In genomic region chr10:35854661-35855060, GRCh38 we compare ENCODE assay signal across 21 cellular contexts.
A peak's percentile ranks its signal among the peaks of the same experiment; 100 is the strongest.
DNase-seq lines count a peak whose midpoint lies in the region; ATAC-seq and TF ChIP-seq lines count a peak whose summit lies in the region.
"Had no signal": no experiment of that assay in that cellular context is flagged by ENCODE, and none has a peak within 500 bp of the region (broad histone marks: within the 10 kb centered on the region; RNA-seq: fewer than 3 reads in every experiment).

No MANE protein-coding gene starts in this region.

- H3K9ac ChIP-seq in IMR-90 (ENCODE audit: low read depth, low read length) (no peak overlapping the region), SK-N-SH (no peak overlapping the region), Karpas-422 (ENCODE audit: low read length) (no peak overlapping the region)
- H3K9ac ChIP-seq: BLaER1 treated with 17β-estradiol and CSF1 and Interleukin-3, amounts not matched to agents 10 nM and 100 nM had no signal

- no peaks in the 10 kb centered on the region for H3K36me3 ChIP-seq in IMR-90 (ENCODE audit: control insufficient read depth, insufficient read depth, low read length)
- no peaks in the 10 kb centered on the region for H3K36me3 ChIP-seq in SK-N-SH (replicated peaks in 1 of 2; ENCODE audit: control insufficient read depth in 1 of 2, insufficient read depth in 2 of 2, low read length in 1 of 2)
- no peaks in the 10 kb centered on the region for H3K36me3 ChIP-seq in Karpas-422 (ENCODE audit: insufficient read depth, low read length)
- H3K36me3 ChIP-seq: BLaER1 treated with 17β-estradiol and CSF1 and Interleukin-3, amounts not matched to agents 10 nM and 100 nM; SJCRH30 had no signal

- H4K20me1 ChIP-seq in IMR-90 (ENCODE audit: insufficient read depth, low read length) (no peaks in the 10 kb centered on the region), SK-N-SH (ENCODE audit: insufficient read depth) (no peaks in the 10 kb centered on the region), Karpas-422 (ENCODE audit: insufficient read depth, low read depth, low read length) (no peaks in the 10 kb centered on the region)
- H4K20me1 ChIP-seq: BLaER1 treated with 17β-estradiol and CSF1 and Interleukin-3, amounts not matched to agents 10 nM and 100 nM had no signal

- DNase-seq in DMS 273 (lab: John Stamatoyannopoulos, UW; ENCODE audit: unreplicated experiment), result peak; percentile 83
- DNase-seq in IMR-90, result peak; percentile 72
- no peak for DNase-seq in SK-N-SH
- peak; percentile 8 for DNase-seq in fibroblast of mammary gland (ENCODE audit: low read depth)
- no peak for DNase-seq in Karpas-422
- no peak for DNase-seq in cerebellar nuclear complex (lab: John Stamatoyannopoulos, UW)
- no peak for DNase-seq in occipital lobe (lab: John Stamatoyannopoulos, UW)
- DNase-seq: CD8-positive, alpha-beta T cell; EL; GF-D8; H9; HFFc6; MM.1S; NCI-H1048; NCI-H1436; NCI-H2029; NCI-H774; SJCRH30 had no signal

- POLR2A ChIA-PET in IMR-90 (lab: Charles Lee; ENCODE audit: unreplicated experiment) (no interaction called here), SK-N-SH (lab: Yijun Ruan, JAX) (no interaction called here)

- peak overlapping the region; percentile 74 for H2BK5ac ChIP-seq in IMR-90 (ENCODE audit: low read depth, low read length, poor library complexity, severe bottlenecking)

- H2BK15ac ChIP-seq in IMR-90 (ENCODE audit: low read depth, low read length), result no peak overlapping the region

- 0 out of 2 replicates have a peak overlapping the region, but pooled peaks have one; percentile 75 for H2BK20ac ChIP-seq in IMR-90 (ENCODE audit: low read depth, low read length)

- BruUV-seq in IMR-90 (replicated peaks; lab: Mats Ljungman, UMichigan), result no TSS peak

- H3K56ac ChIP-seq in IMR-90 (ENCODE audit: extremely low read depth, insufficient read depth, low read length), result 0 out of 2 replicates have a peak overlapping the region, but pooled peaks have one; percentile 19

- H3K79me2 ChIP-seq in SK-N-SH (ENCODE audit: insufficient read depth) (no peaks in the 10 kb centered on the region), Karpas-422 (ENCODE audit: low read length) (no peaks in the 10 kb centered on the region)

- 0 out of 2 replicates have a peak overlapping the region, but pooled peaks have one; percentile 42 for H2BK120ac ChIP-seq in IMR-90 (ENCODE audit: low read depth, low read length)

- peak overlapping the region; percentile 59; the same call in 1 of the 2 replicates for H3K23ac ChIP-seq in IMR-90 (ENCODE audit: low read depth, low read length)

- H3K9me1 ChIP-seq in IMR-90 (ENCODE audit: insufficient read depth, low read length), result no peaks in the 10 kb centered on the region

- no peak overlapping the region for H2AK5ac ChIP-seq in IMR-90 (ENCODE audit: low read depth, low read length)

- H3K79me1 ChIP-seq in IMR-90 (ENCODE audit: low read depth in 1 of 2, low read length in 2 of 2), result no peaks in the 10 kb centered on the region

- WGBS in IMR-90 (ENCODE audit: extremely low coverage in 2 of 2, insufficient read length in 1 of 2), 2 experiments, result no CpG with 5 or more reads among the region's 2 CpGs
- WGBS in SK-N-SH (ENCODE audit: low lambda C conversion rate), result 6% methylated on average over 2 of the region's 2 CpGs

- H2AFZ ChIP-seq in IMR-90 (replicated peaks; ENCODE audit: low read length, poor library complexity) (no peak overlapping the region), SK-N-SH (ENCODE audit: low read depth) (no peak overlapping the region), Karpas-422 (ENCODE audit: low read length) (no peak overlapping the region)

- CTCF ChIA-PET in IMR-90 (lab: Yijun Ruan, JAX) (no interaction called here), SK-N-SH (lab: Yijun Ruan, JAX) (interaction anchor here (0.7 kb wide), 1 partner anchor 66 kb away, joined by 3 read pairs; no protein-coding TSS in a partner anchor)

- intact Hi-C loops in IMR-90 (cut with micrococcal nuclease), result no loop called here

- TF ChIP-seq CTCF in IMR-90 (conservative IDR thresholded peaks at IDR 0.05; ENCODE audit: low read depth, low read length) (no peak), SK-N-SH (IDR thresholded peaks at IDR 0.05) (no peak), fibroblast of mammary gland (conservative IDR thresholded peaks at IDR 0.05; ENCODE audit: control insufficient read depth, insufficient read depth, low read depth, low read length) (no peak)

- dilution Hi-C loops in IMR-90 (cut with HindIII; ENCODE audit: low sequenced_read_pairs, unreplicated experiment), result no loop called here

- no peaks in the 10 kb centered on the region for H3K9me3 ChIP-seq in IMR-90 (ENCODE audit: control insufficient read depth, insufficient read depth, low read length)
- no peaks in the 10 kb centered on the region for H3K9me3 ChIP-seq in SK-N-SH
- H3K9me3 ChIP-seq in Karpas-422 (ENCODE audit: low read length), result peaks cover 3% of the 10 kb centered on the region
- H3K9me3 ChIP-seq: SJCRH30 had no signal

- H3K9me2 ChIP-seq in SK-N-SH (no peaks in the 10 kb centered on the region), Karpas-422 (replicated peaks; ENCODE audit: insufficient read depth, low read length) (0 out of 2 replicates have a peak, but pooled peaks cover 3% of the 10 kb centered on the region)

- no peaks in the 10 kb centered on the region for H3K27me3 ChIP-seq in IMR-90 (ENCODE audit: control insufficient read depth, insufficient read depth, low read length)
- no peaks in the 10 kb centered on the region for H3K27me3 ChIP-seq in SK-N-SH (ENCODE audit: insufficient read depth)
- H3K27me3 ChIP-seq in Karpas-422 (ENCODE audit: low read length), result no peaks in the 10 kb centered on the region
- H3K27me3 ChIP-seq: BLaER1 treated with 17β-estradiol and CSF1 and Interleukin-3, amounts not matched to agents 10 nM and 100 nM; SJCRH30 had no signal

- no peaks in the 10 kb centered on the region; the same call in 1 of the 2 replicates for H3K4me1 ChIP-seq in IMR-90 (ENCODE audit: control insufficient read depth, insufficient read depth, low read length)
- no peaks in the 10 kb centered on the region; a peak in 2 of 4 replicates for H3K4me1 ChIP-seq in SK-N-SH (ENCODE audit: control insufficient read depth in 1 of 2, insufficient read depth in 2 of 2, low read depth in 1 of 2, low read length in 1 of 2)
- no peaks in the 10 kb centered on the region for H3K4me1 ChIP-seq in Karpas-422 (ENCODE audit: low read length)
- H3K4me1 ChIP-seq: BLaER1 treated with 17β-estradiol and CSF1 and Interleukin-3, amounts not matched to agents 10 nM and 100 nM; SJCRH30 had no signal

- H3F3A ChIP-seq in SK-N-SH (replicated peaks; ENCODE audit: insufficient read depth), result no peaks in the 10 kb centered on the region

- H3K4me3 ChIP-seq in IMR-90 (ENCODE audit: insufficient read depth, low read depth, low read length) (no peak overlapping the region), SK-N-SH (ENCODE audit: low read depth in 2 of 2, low read length in 1 of 2) (no peak overlapping the region), fibroblast of mammary gland (ENCODE audit: control insufficient read depth, low read depth, low read length) (no peak overlapping the region), Karpas-422 (ENCODE audit: low read length) (no peak overlapping the region)
- H3K4me3 ChIP-seq: BLaER1 treated with 17β-estradiol and CSF1 and Interleukin-3, amounts not matched to agents 10 nM and 100 nM; K562; SJCRH30 had no signal

- peak overlapping the region; percentile 50; the same call in 1 of the 2 replicates for H3K4ac ChIP-seq in IMR-90 (ENCODE audit: low read depth, low read length)

- H3K4me2 ChIP-seq in IMR-90 (ENCODE audit: low read depth, low read length) (no peak overlapping the region), SK-N-SH (no peak overlapping the region), Karpas-422 (ENCODE audit: low read depth, low read length, poor library complexity, severe bottlenecking) (no peak overlapping the region)
- H3K4me2 ChIP-seq: BLaER1 treated with 17β-estradiol and CSF1 and Interleukin-3, amounts not matched to agents 10 nM and 100 nM had no signal

- H4K8ac ChIP-seq in IMR-90 (ENCODE audit: low read depth in 2 of 2, low read length in 2 of 2), result peak overlapping the region in 1 of 2 experiments; percentile 81; a peak in 1 of 4 replicates

- ATAC-seq in IMR-90 (ENCODE audit: low read depth), result peak; percentile 57
- no peak for ATAC-seq in GM19035 (IDR thresholded peaks at IDR 0.05; ENCODE audit: unreplicated experiment)
- ATAC-seq: CD8-positive, alpha-beta T cell; K562 had no signal

- H3K27ac ChIP-seq in IMR-90 (ENCODE audit: insufficient read depth, low read length) (no peak overlapping the region), SK-N-SH (ENCODE audit: low read depth in 2 of 2, low read length in 1 of 2) (peak overlapping the region in 1 of 2 experiments; percentile 53; a peak in 1 of 4 replicates), Karpas-422 (ENCODE audit: low read length) (no peak overlapping the region)
- H3K27ac ChIP-seq: BLaER1 treated with 17β-estradiol and CSF1 and Interleukin-3, amounts not matched to agents 10 nM and 100 nM; SJCRH30 had no signal

- TF ChIP-seq EP300 in SK-N-SH (IDR thresholded peaks at IDR 0.05; ENCODE audit: borderline replicate concordance in 1 of 2, low read depth in 1 of 2, low read length in 1 of 2), result peak in 1 of 2 experiments; percentile 32; a peak in 1 of 4 replicates

- no peak overlapping the region for H4K5ac ChIP-seq in IMR-90 (ENCODE audit: low read depth, low read length)

- no peak for TF ChIP-seq POLR2A in IMR-90 (IDR thresholded peaks at IDR 0.05; ENCODE audit: low read depth, low read length)

- no peak overlapping the region for H2AK9ac ChIP-seq in IMR-90 (replicated peaks; ENCODE audit: low read depth, low read length, poor library complexity)

- TF ChIP-seq RAD21 in IMR-90 (IDR thresholded peaks at IDR 0.05; ENCODE audit: low read length) (no peak), SK-N-SH (IDR thresholded peaks at IDR 0.05; ENCODE audit: low read length) (no peak)

- peak overlapping the region; percentile 68; the same call in 1 of the 2 replicates for H3K14ac ChIP-seq in IMR-90 (replicated peaks; ENCODE audit: low read depth, low read length)

- peak overlapping the region; percentile 87; the same call in 1 of the 2 replicates for H3K18ac ChIP-seq in IMR-90 (ENCODE audit: low read depth, low read length)

- H4K91ac ChIP-seq in IMR-90 (ENCODE audit: insufficient read depth, low read depth, low read length), result no peak overlapping the region

- in situ Hi-C loops in IMR-90 (cut with MboI; ENCODE audit: low sequenced_read_pairs), result no loop called here

TF ChIP-seq in IMR-90, 13 proteins besides CTCF, POLR2A, EP300 and RAD21 (continues in another document):
- TF ChIP-seq NFE2L2 (IDR thresholded peaks at IDR 0.05; ENCODE audit: low read depth, low read length) (no peak), CEBPB (IDR thresholded peaks at IDR 0.05; ENCODE audit: low read depth, low read length) (no peak)

TF ChIP-seq in SK-N-SH, 30 proteins besides CTCF, POLR2A, EP300 and RAD21:
- TF ChIP-seq EZH2phosphoT487 (IDR thresholded peaks at IDR 0.05; ENCODE audit: borderline replicate concordance, low read depth), result no peak
- TF ChIP-seq TCF12 (IDR thresholded peaks at IDR 0.05), result peak; percentile 50; the same call in 1 of the 2 replicates

Comparison
In these comparisons a context has a peak if more than half of its experiments do, and no peak if none do; other contexts are left out.
1. DNase-seq: peak in DMS 273 (single experiment), IMR-90 (single experiment) and fibroblast of mammary gland (single experiment); none in SK-N-SH (single experiment), Karpas-422 (single experiment), cerebellar nuclear complex (0 of 2) and occipital lobe (single experiment).